22 cellular contexts compared by ENCODE assay signal in genomic region chr3:187080799-187081450, GRCh38. TPM values are rescaled to one million over a fixed set of nuclear protein-coding genes. Genes with fewer than 3 reads are reported as not detected.
DNase-seq lines count a peak whose midpoint lies in the region; ATAC-seq, FAIRE-seq and TF ChIP-seq lines count a peak whose summit lies in the region.
"Had no signal": no experiment of that assay in that cellular context is flagged by ENCODE, and none has a peak within 500 bp of the region (broad histone marks: within the 10 kb centered on the region; RNA-seq: fewer than 3 reads in every experiment).

No MANE protein-coding gene starts in this region.

- H3K27me3 Mint-ChIP-seq in natural killer cell (ENCODE audit: low read depth in 2 of 2) = no peaks in the 10 kb centered on the region
- H3K27me3 Mint-ChIP-seq in natural killer cell treated with Interleukin-12 subunit alpha and Interleukin-12 subunit beta and Interleukin-15 and Interleukin-18, amount 100 ng/mL, for 72 hours = no peaks in the 10 kb centered on the region
- no peaks in the 10 kb centered on the region for H3K27me3 Mint-ChIP-seq in stimulated activated naive B cell treated with anti-CD40 and anti-IgM and Interleukin-4, amounts not matched to agents 10 μg/mL and 1 μg/mL and 100 μg/mL, for 72 hours

- DNase-seq in natural killer cell (no peak), NB4 (ENCODE audit: low read depth) (peak; percentile 54), HepG2 (ENCODE audit: low spot score) (peak; percentile 62), foreskin melanocyte (no peak), prostate gland (ENCODE audit: low spot score) (no peak), anterior cingulate cortex (lab: John Stamatoyannopoulos, UW) (no peak)
- no peak for DNase-seq in natural killer cell treated with Interleukin-12 subunit alpha and Interleukin-12 subunit beta and Interleukin-15 and Interleukin-18, amount 100 ng/mL, for 72 hours (ENCODE audit: low spot score)
- DNase-seq in stimulated activated naive B cell treated with anti-CD40 and anti-IgM and Interleukin-4, amounts not matched to agents 10 μg/mL and 1 μg/mL and 100 μg/mL, for 72 hours = no peak
- DNase-seq: 8988T, EL, NCI-H1048, NCI-H1417 treated with DMSO at 0.1 percent for 48 hours, NCI-H187, NCI-H446 treated with DMSO at 0.1 percent for 48 hours, NCI-H526 treated with DMSO at 0.1 percent for 48 hours, OCI-M1 had no signal

- peak overlapping the region; percentile 25 to 27 for H3K27ac Mint-ChIP-seq in natural killer cell
- H3K27ac Mint-ChIP-seq in natural killer cell treated with Interleukin-12 subunit alpha and Interleukin-12 subunit beta and Interleukin-15 and Interleukin-18, amount 100 ng/mL, for 72 hours = peak overlapping the region in 1 of 2 donors; percentile 29
- H3K27ac Mint-ChIP-seq in stimulated activated naive B cell treated with anti-CD40 and anti-IgM and Interleukin-4, amounts not matched to agents 10 μg/mL and 1 μg/mL and 100 μg/mL, for 72 hours = peak overlapping the region; percentile 66

- BruUV-seq in HepG2 (replicated peaks; lab: Mats Ljungman, UMichigan) = no TSS peak

- no peaks in the 10 kb centered on the region for H4K20me1 ChIP-seq in HepG2 (ENCODE audit: insufficient read depth, low read length)

- no peaks in the 10 kb centered on the region for H3K9me3 ChIP-seq in HepG2 (ENCODE audit: low read length)
- H3K9me3 ChIP-seq in prostate gland = no peaks in the 10 kb centered on the region
- H3K9me3 ChIP-seq: SJSA1 had no signal

- H3K27me3 ChIP-seq in HepG2 (ENCODE audit: control insufficient read depth in 1 of 2, insufficient read depth in 2 of 2, low read length in 2 of 2) (no peaks in the 10 kb centered on the region), prostate gland (replicated peaks; ENCODE audit: insufficient read depth) (no peaks in the 10 kb centered on the region)
- H3K27me3 ChIP-seq: SJSA1 had no signal

- TF ChIP-seq RAD21 in HepG2 (CRISPR knock-in tag; IDR thresholded peaks at IDR 0.05) = no peak

- H3K4me1 ChIP-seq in HepG2 (ENCODE audit: insufficient read depth, low read length) (peaks cover 38% of the 10 kb centered on the region), prostate gland (replicated peaks) (no peaks in the 10 kb centered on the region)

- no peak overlapping the region for H3K4me3 ChIP-seq in NB4 (ENCODE audit: low read depth, low read length)
- H3K4me3 ChIP-seq in HepG2 (replicated peaks in 1 of 3; ENCODE audit: insufficient read depth in 1 of 3, low read depth in 2 of 3, low read length in 3 of 3) = no peak overlapping the region
- H3K4me3 ChIP-seq in prostate gland = no peak overlapping the region
- H3K4me3 ChIP-seq: SJSA1 had no signal

- no peak for TF ChIP-seq CTCF in natural killer cell (IDR thresholded peaks at IDR 0.05)
- TF ChIP-seq CTCF in NB4 (IDR thresholded peaks at IDR 0.05; ENCODE audit: low read depth, low read length) = no peak
- no peak for TF ChIP-seq CTCF in HepG2 (CRISPR knock-in tag; IDR thresholded peaks at IDR 0.05)
- no peak for TF ChIP-seq CTCF in prostate gland (IDR thresholded peaks at IDR 0.05)

- no peaks in the 10 kb centered on the region for H3K9me3 Mint-ChIP-seq in natural killer cell
- no peaks in the 10 kb centered on the region for H3K9me3 Mint-ChIP-seq in natural killer cell treated with Interleukin-12 subunit alpha and Interleukin-12 subunit beta and Interleukin-15 and Interleukin-18, amount 100 ng/mL, for 72 hours
- H3K9me3 Mint-ChIP-seq in stimulated activated naive B cell treated with anti-CD40 and anti-IgM and Interleukin-4, amounts not matched to agents 10 μg/mL and 1 μg/mL and 100 μg/mL, for 72 hours = no peaks in the 10 kb centered on the region

- no peak overlapping the region for H2AFZ ChIP-seq in HepG2 (ENCODE audit: low read length)

- TF ChIP-seq POLR2A in NB4 (IDR thresholded peaks at IDR 0.05; ENCODE audit: extremely low read depth, insufficient read length) = no peak
- no peak for TF ChIP-seq POLR2A in HepG2 (IDR thresholded peaks at IDR 0.05; ENCODE audit: insufficient read depth in 1 of 2, low read depth in 2 of 2, low read length in 2 of 2)
- TF ChIP-seq POLR2A in prostate gland (IDR thresholded peaks at IDR 0.05) = no peak

- peak overlapping the region; percentile 71 for H3K27ac ChIP-seq in HepG2 (ENCODE audit: extremely low read length, insufficient read depth, low read length)
- no peak overlapping the region for H3K27ac ChIP-seq in prostate gland
- H3K27ac ChIP-seq: SJSA1 had no signal

- H3K9ac ChIP-seq in HepG2 (ENCODE audit: insufficient read depth, low read depth, low read length) = no peak overlapping the region

- POLR2A ChIA-PET in HepG2 (lab: Yijun Ruan, JAX) = interaction anchor here (0.6 to 1.9 kb wide), 6 partner anchors 14 to 59 kb away, joined by 3 to 8 read pairs (median 5); no protein-coding TSS in a partner anchor

- 40% methylated on average over 13 of the region's 13 CpGs for WGBS in HepG2 (ENCODE audit: low lambda C conversion rate)
- WGBS in prostate gland = 90% methylated on average over 13 of the region's 13 CpGs

- H3K79me2 ChIP-seq in HepG2 (ENCODE audit: insufficient read depth, low read length) = no peaks in the 10 kb centered on the region

- TF ChIP-seq EP300 in HepG2 (IDR thresholded peaks at IDR 0.05; ENCODE audit: low read depth in 2 of 2, low read length in 2 of 2) = peak; percentile 21 to 60; a peak in 2 of 4 replicates
- no peak for TF ChIP-seq EP300 in HepG2 (CRISPR knock-in tag; IDR thresholded peaks at IDR 0.05; ENCODE audit: borderline replicate concordance)

- intact Hi-C loops in natural killer cell (cut with micrococcal nuclease) (no loop called here), HepG2 (cut with micrococcal nuclease; ENCODE audit: unreplicated experiment) (no loop called here), prostate gland (cut with DNase I) (no loop called here)

- H3K4me1 Mint-ChIP-seq in natural killer cell = peaks cover 0 to 9% of the 10 kb centered on the region in 2 donors
- peaks cover 0 to 5% of the 10 kb centered on the region in 2 donors for H3K4me1 Mint-ChIP-seq in natural killer cell treated with Interleukin-12 subunit alpha and Interleukin-12 subunit beta and Interleukin-15 and Interleukin-18, amount 100 ng/mL, for 72 hours (ENCODE audit: low read depth in 2 of 2)
- peaks cover 8 to 38% of the 10 kb centered on the region in 2 donors for H3K4me1 Mint-ChIP-seq in stimulated activated naive B cell treated with anti-CD40 and anti-IgM and Interleukin-4, amounts not matched to agents 10 μg/mL and 1 μg/mL and 100 μg/mL, for 72 hours

- in situ Hi-C loops in HepG2 (cut with HindIII; ENCODE audit: extremely low pct_ligation_motif_present, low pct_unique_long_range_greater_than_20kb) = no loop called here

- CTCF ChIA-PET in HepG2 (lab: Yijun Ruan, JAX; ENCODE audit: low intra/inter-chr PET ratio, low total read pairs) = no interaction called here

- H3K36me3 ChIP-seq in HepG2 (replicated peaks in 1 of 2; ENCODE audit: control insufficient read depth in 1 of 2, insufficient read depth in 2 of 2, low read length in 2 of 2) (peaks cover 15 to 20% of the 10 kb centered on the region in 2 experiments; a peak in 4 of 5 replicates), prostate gland (peaks cover 0 to 3% of the 10 kb centered on the region in 2 donors)
- H3K36me3 ChIP-seq: SJSA1 had no signal

- ATAC-seq in natural killer cell (no peak), HepG2 (peak; percentile 74)
- ATAC-seq in natural killer cell treated with Interleukin-12 subunit alpha and Interleukin-12 subunit beta and Interleukin-15 and Interleukin-18, amount 100 ng/mL, for 72 hours = no peak
- ATAC-seq in stimulated activated naive B cell treated with anti-CD40 and anti-IgM and Interleukin-4, amounts not matched to agents 10 μg/mL and 1 μg/mL and 100 μg/mL, for 72 hours (replicated peaks) = no peak

- H3K4me3 Mint-ChIP-seq in natural killer cell = no peak overlapping the region
- H3K4me3 Mint-ChIP-seq in natural killer cell treated with Interleukin-12 subunit alpha and Interleukin-12 subunit beta and Interleukin-15 and Interleukin-18, amount 100 ng/mL, for 72 hours = no peak overlapping the region
- no peak overlapping the region for H3K4me3 Mint-ChIP-seq in stimulated activated naive B cell treated with anti-CD40 and anti-IgM and Interleukin-4, amounts not matched to agents 10 μg/mL and 1 μg/mL and 100 μg/mL, for 72 hours
- H3K4me3 Mint-ChIP-seq: CD14-positive monocyte had no signal

- FAIRE-seq in HepG2 (lab: Jason Lieb, UNC) = peak; percentile 64
- FAIRE-seq: GM19239, H1, RCC 7860 had no signal

- H3K36me3 Mint-ChIP-seq in natural killer cell = peaks cover 18% of the 10 kb centered on the region
- peaks cover 17% of the 10 kb centered on the region for H3K36me3 Mint-ChIP-seq in natural killer cell treated with Interleukin-12 subunit alpha and Interleukin-12 subunit beta and Interleukin-15 and Interleukin-18, amount 100 ng/mL, for 72 hours
- H3K36me3 Mint-ChIP-seq in stimulated activated naive B cell treated with anti-CD40 and anti-IgM and Interleukin-4, amounts not matched to agents 10 μg/mL and 1 μg/mL and 100 μg/mL, for 72 hours = peaks cover 21 to 41% of the 10 kb centered on the region in 2 donors

- H3K4me2 ChIP-seq in HepG2 (ENCODE audit: low read depth, low read length) = peak overlapping the region; percentile 28

RNA-seq across cellular contexts. Expression of gene RPL39L, which starts 58.4 kb away (rescaled TPM):
- total RNA-seq in natural killer cell (1 to 10 TPM; 3.1 to 6.6 (median 4.3) TPM), HepG2 (2016; rRNA removed; fragmentation: Illumina TruSeq; extraction: Trizol) (not detected in 2 replicates), prostate gland (10 to 100 TPM; 27.5 to 57.9 TPM)
- total RNA-seq in natural killer cell treated with Interleukin-12 subunit alpha and Interleukin-12 subunit beta and Interleukin-15 and Interleukin-18, amount 100 ng/mL, for 72 hours = 1 to 10 TPM; 6.3 to 9.2 TPM
- not detected in 2 replicates for total RNA-seq in HepG2 (2016; cell fraction: cytosol; rRNA removed; fragmentation: Illumina TruSeq; extraction: Trizol; ENCODE audit: low read depth)
- total RNA-seq in HepG2 (2016; cell fraction: insoluble cytoplasmic fraction; rRNA removed; fragmentation: Illumina TruSeq; extraction: Trizol) = not detected in 2 replicates
- total RNA-seq in HepG2 (2016; cell fraction: membrane; rRNA removed; fragmentation: Illumina TruSeq; extraction: Trizol) = not detected in 2 replicates
- not detected in 2 replicates for total RNA-seq in HepG2 (2016; cell fraction: nucleus; rRNA removed; fragmentation: Illumina TruSeq; extraction: Trizol)
- polyA plus RNA-seq in HepG2 (2011; rRNA removed) = not detected in 2 replicates
- not detected in 2 replicates for polyA plus RNA-seq in HepG2 (2011; cell fraction: cytosol; rRNA removed)
- polyA plus RNA-seq in HepG2 (2011; cell fraction: nucleus; rRNA removed) = not detected in 2 replicates
- not detected in 2 replicates for polyA plus RNA-seq in HepG2 (2012)
- not detected in 2 replicates for polyA plus RNA-seq in HepG2 (2016; cell fraction: cytosol; fragmentation: Illumina TruSeq; extraction: Trizol; ENCODE audit: low read depth)
- polyA plus RNA-seq in HepG2 (2016; cell fraction: insoluble cytoplasmic fraction; fragmentation: Illumina TruSeq; extraction: Trizol; ENCODE audit: low read depth) = not detected in 2 replicates
- polyA plus RNA-seq in HepG2 (2016; cell fraction: membrane; fragmentation: Illumina TruSeq; extraction: Trizol; ENCODE audit: low read depth) = not detected in 2 replicates
- polyA plus RNA-seq in HepG2 (2016; cell fraction: nucleus; fragmentation: Illumina TruSeq; extraction: Trizol; ENCODE audit: insufficient read depth, low read depth) = not detected in 2 replicates
- 9.3 TPM in 1 of 2 replicates, not detected in the other for polyA minus RNA-seq in HepG2 (2011; rRNA and poly(A)+ RNA removed; ENCODE audit: low replicate concordance)
- not detected in 2 replicates for polyA minus RNA-seq in HepG2 (2011; cell fraction: cytosol; rRNA and poly(A)+ RNA removed)
- polyA minus RNA-seq in HepG2 (2011; cell fraction: nucleus; rRNA and poly(A)+ RNA removed) = not detected in 2 replicates
- total RNA-seq: HT1080 had no signal

Comparison
In these comparisons a context has a peak if more than half of its experiments do, and no peak if none do; other contexts are left out.
1. DNase-seq: peak in NB4 (single experiment) and HepG2 (single experiment); none in natural killer cell (single experiment), natural killer cell treated with Interleukin-12 subunit alpha and Interleukin-12 subunit beta and Interleukin-15 and Interleukin-18, amount 100 ng/mL, for 72 hours (single experiment), stimulated activated naive B cell treated with anti-CD40 and anti-IgM and Interleukin-4, amounts not matched to agents 10 μg/mL and 1 μg/mL and 100 μg/mL, for 72 hours (single experiment), foreskin melanocyte (single experiment), prostate gland (single experiment) and anterior cingulate cortex (0 of 58).